ENCODE assay signal across 1 cellular context in the genomic region with DNA sequence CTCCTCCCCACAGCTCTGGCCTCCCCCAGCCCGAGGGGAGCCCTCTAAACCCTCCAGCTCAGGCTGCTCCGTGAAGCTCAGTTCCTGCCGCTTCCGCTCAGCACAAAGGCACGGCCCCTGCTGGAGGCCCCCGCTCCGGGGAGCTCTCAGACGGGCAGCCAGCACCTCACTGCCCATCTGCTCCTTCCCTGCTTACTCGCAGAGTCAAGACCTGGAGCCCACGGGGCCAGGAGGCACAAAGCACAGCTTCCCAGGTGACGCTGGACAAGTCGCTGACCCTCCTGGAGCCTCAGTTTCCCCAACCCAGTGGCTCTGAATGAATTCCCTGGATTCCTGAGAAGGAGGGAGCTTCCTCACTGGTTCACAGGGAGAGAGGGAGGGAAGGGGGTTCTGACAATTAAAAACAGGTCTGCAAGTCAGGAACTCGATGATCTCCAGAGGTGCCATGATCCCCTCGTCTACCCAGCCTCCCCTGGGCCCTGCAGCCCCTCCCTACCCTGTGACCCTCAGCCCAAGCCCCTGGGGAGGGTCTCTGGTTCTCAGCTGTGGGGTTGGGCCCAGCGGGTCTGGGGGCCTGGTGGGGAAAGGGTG.
TF ChIP-seq lines count a peak whose summit lies in the region.

No MANE protein-coding gene starts in this region.

TF ChIP-seq in GM23338, 12 proteins besides CTCF, POLR2A, EP300 and RAD21 (continued from another document):
- TF ChIP-seq, protein P1, sequence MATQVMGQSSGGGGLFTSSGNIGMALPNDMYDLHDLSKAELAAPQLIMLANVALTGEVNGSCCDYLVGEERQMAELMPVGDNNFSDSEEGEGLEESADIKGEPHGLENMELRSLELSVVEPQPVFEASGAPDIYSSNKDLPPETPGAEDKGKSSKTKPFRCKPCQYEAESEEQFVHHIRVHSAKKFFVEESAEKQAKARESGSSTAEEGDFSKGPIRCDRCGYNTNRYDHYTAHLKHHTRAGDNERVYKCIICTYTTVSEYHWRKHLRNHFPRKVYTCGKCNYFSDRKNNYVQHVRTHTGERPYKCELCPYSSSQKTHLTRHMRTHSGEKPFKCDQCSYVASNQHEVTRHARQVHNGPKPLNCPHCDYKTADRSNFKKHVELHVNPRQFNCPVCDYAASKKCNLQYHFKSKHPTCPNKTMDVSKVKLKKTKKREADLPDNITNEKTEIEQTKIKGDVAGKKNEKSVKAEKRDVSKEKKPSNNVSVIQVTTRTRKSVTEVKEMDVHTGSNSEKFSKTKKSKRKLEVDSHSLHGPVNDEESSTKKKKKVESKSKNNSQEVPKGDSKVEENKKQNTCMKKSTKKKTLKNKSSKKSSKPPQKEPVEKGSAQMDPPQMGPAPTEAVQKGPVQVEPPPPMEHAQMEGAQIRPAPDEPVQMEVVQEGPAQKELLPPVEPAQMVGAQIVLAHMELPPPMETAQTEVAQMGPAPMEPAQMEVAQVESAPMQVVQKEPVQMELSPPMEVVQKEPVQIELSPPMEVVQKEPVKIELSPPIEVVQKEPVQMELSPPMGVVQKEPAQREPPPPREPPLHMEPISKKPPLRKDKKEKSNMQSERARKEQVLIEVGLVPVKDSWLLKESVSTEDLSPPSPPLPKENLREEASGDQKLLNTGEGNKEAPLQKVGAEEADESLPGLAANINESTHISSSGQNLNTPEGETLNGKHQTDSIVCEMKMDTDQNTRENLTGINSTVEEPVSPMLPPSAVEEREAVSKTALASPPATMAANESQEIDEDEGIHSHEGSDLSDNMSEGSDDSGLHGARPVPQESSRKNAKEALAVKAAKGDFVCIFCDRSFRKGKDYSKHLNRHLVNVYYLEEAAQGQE (IDR thresholded peaks at IDR 0.05; ENCODE audit: unreplicated experiment): no peak
- TF ChIP-seq ETS1 (IDR thresholded peaks at IDR 0.05): no peak
- TF ChIP-seq STAT1 (IDR thresholded peaks at IDR 0.05; ENCODE audit: unreplicated experiment): no peak
- no peak for TF ChIP-seq EZH2 (IDR thresholded peaks at IDR 0.05; ENCODE audit: low read depth, unreplicated experiment)
- TF ChIP-seq JUNB (IDR thresholded peaks at IDR 0.05; ENCODE audit: unreplicated experiment): no peak
- no peak for TF ChIP-seq ZNF331 (CRISPR knock-in tag; IDR thresholded peaks at IDR 0.05; ENCODE audit: low read depth)
